24 cellular contexts compared by ENCODE assay signal in genomic region chrX:43631841-43632240, GRCh38. TPM values are rescaled to one million over a fixed set of nuclear protein-coding genes. Genes with fewer than 3 reads are reported as not detected.
"Had no signal": no experiment of that assay in that cellular context is flagged by ENCODE, and none has a peak within 500 bp of the region (broad histone marks: within the 10 kb centered on the region; RNA-seq: fewer than 3 reads in every experiment).

No MANE protein-coding gene starts in this region.

- H3K9me3 ChIP-seq: SJSA1 had no signal

- H3K4me2 ChIP-seq: KMS-11 had no signal

- H3K27ac ChIP-seq: HL-60, KMS-11, SJSA1, SK-N-MC had no signal

- H3K4me1 Mint-ChIP-seq: IgD-negative memory B cell had no signal

- H3K4me1 ChIP-seq: SJSA1 had no signal

- ATAC-seq: K562 had no signal

- H3K4me3 ChIP-seq: K562, SJSA1, SK-N-MC had no signal

- H3K27ac Mint-ChIP-seq: IgD-negative memory B cell had no signal

- DNase-seq: Kasumi-1, MM.1S, NCI-H1092 treated with DMSO at 0.1 percent for 48 hours, NCI-H1436, NCI-H187, NCI-H2029, NCI-H2081 treated with DMSO at 0.1 percent for 48 hours, NCI-H2171, NCI-H226, NCI-H446, NCI-H510A, NCI-H524 treated with DMSO at 0.1 percent for 48 hours, NCI-H69, NCI-H774, Right ventricle myocardium superior, RPMI8226, SIG-M5, SW 1271 had no signal

- H3K27me3 ChIP-seq: SJSA1 had no signal

- H3K9ac ChIP-seq: KMS-11 had no signal

- H3K36me3 Mint-ChIP-seq: IgD-negative memory B cell had no signal

- H3K36me3 ChIP-seq: SJSA1 had no signal

- H3K4me3 Mint-ChIP-seq: IgD-negative memory B cell had no signal

RNA-seq across cellular contexts. Expression of gene MAOA, which starts 24.3 kb away (rescaled TPM):
- polyA plus RNA-seq: IgD-negative memory B cell had no signal
